Comparison of ENCODE assay signal across 17 cellular contexts in genomic region chr14:53167602-53168328, GRCh38.
DNase-seq lines count a peak whose midpoint lies in the region; ATAC-seq and TF ChIP-seq lines count a peak whose summit lies in the region.
"Had no signal": no experiment of that assay in that cellular context is flagged by ENCODE, and none has a peak within 500 bp of the region (broad histone marks: within the 10 kb centered on the region; RNA-seq: fewer than 3 reads in every experiment).

No MANE protein-coding gene starts in this region.

- no peak overlapping the region for H3K9ac ChIP-seq in parathyroid adenoma

- H3K27me3 ChIP-seq in parathyroid adenoma (ENCODE audit: control insufficient read depth, insufficient read depth, low read length), result no peaks in the 10 kb centered on the region
- H3K27me3 ChIP-seq: BE2C, dorsolateral prefrontal cortex, esophagus muscularis mucosa had no signal

- no peak overlapping the region for H3K27ac ChIP-seq in parathyroid adenoma
- H3K27ac ChIP-seq: dorsolateral prefrontal cortex had no signal

- no peaks in the 10 kb centered on the region for H3K79me2 ChIP-seq in parathyroid adenoma

- no peak for ATAC-seq in GM21825 (IDR thresholded peaks at IDR 0.05; ENCODE audit: unreplicated experiment)
- ATAC-seq in HG02884 (IDR thresholded peaks at IDR 0.05; ENCODE audit: unreplicated experiment), result no peak

- H3K4me3 ChIP-seq in AG10803 (ENCODE audit: low read length), result no peak overlapping the region
- no peak overlapping the region for H3K4me3 ChIP-seq in parathyroid adenoma (ENCODE audit: low read depth, low read length)
- H3K4me3 ChIP-seq: dorsolateral prefrontal cortex, esophagus muscularis mucosa, lung, skin epidermis had no signal

- H3K4me1 ChIP-seq in parathyroid adenoma, result peaks cover 5% of the 10 kb centered on the region
- H3K4me1 ChIP-seq: BE2C, esophagus muscularis mucosa had no signal

- TF ChIP-seq CTCF in AG10803 (conservative IDR thresholded peaks at IDR 0.05; ENCODE audit: low read length) (no peak), parathyroid adenoma (IDR thresholded peaks at IDR 0.05) (no peak), GM10248 (IDR thresholded peaks at IDR 0.05; ENCODE audit: control extremely low read depth, extremely low read depth, low read depth, missing control alignments) (no peak)

- H3K9me3 ChIP-seq in parathyroid adenoma (ENCODE audit: control insufficient read depth, low read length), result no peaks in the 10 kb centered on the region
- H3K9me3 ChIP-seq: BE2C had no signal

- H3K4me2 ChIP-seq in parathyroid adenoma (ENCODE audit: low read length), result no peak overlapping the region

- peak; percentile 86 for DNase-seq in AG10803 (ENCODE audit: low read depth)
- DNase-seq in OCI-M1 (lab: John Stamatoyannopoulos, UW), result peak; percentile 40
- peak; percentile 77 for DNase-seq in fibroblast of peridontal ligament (ENCODE audit: extremely low read depth)
- no peak for DNase-seq in pons (ENCODE audit: low spot score)
- DNase-seq in GM10248 (ENCODE audit: extremely low spot score), result no peak
- DNase-seq: activated effector memory CD4-positive, alpha-beta T cell treated with anti-CD3 and anti-CD28 coated beads, Interleukin-2, amount 50 U/mL, for 16 hours; BE2C; DMS53; dorsolateral prefrontal cortex; NCI-H2171; stimulated activated naive CD4-positive, alpha-beta T cell treated with Interleukin-2 at 50 U/mL for 16 hours had no signal

- peak overlapping the region; percentile 47 for H2AFZ ChIP-seq in parathyroid adenoma

- CTCF ChIA-PET in GM10248 (lab: Yijun Ruan, JAX), result interaction anchor here (1.0 to 2.0 kb wide), 3 partner anchors 9 to 50 kb away, joined by 4 to 5 read pairs (median 4); no protein-coding TSS in a partner anchor

- no peaks in the 10 kb centered on the region for H3K36me3 ChIP-seq in parathyroid adenoma (ENCODE audit: control insufficient read depth, insufficient read depth, low read length)
- H3K36me3 ChIP-seq: BE2C, esophagus muscularis mucosa had no signal

- POLR2A ChIA-PET in GM10248 (lab: Yijun Ruan, JAX), result no interaction called here

Comparison
In these comparisons a context has a peak if more than half of its experiments do, and no peak if none do; other contexts are left out.
1. DNase-seq: peak in AG10803 (single experiment), OCI-M1 (single experiment) and fibroblast of peridontal ligament (single experiment); none in pons (single experiment) and GM10248 (single experiment).